Comparison of ENCODE assay signal across 23 cellular contexts in the genomic region with DNA sequence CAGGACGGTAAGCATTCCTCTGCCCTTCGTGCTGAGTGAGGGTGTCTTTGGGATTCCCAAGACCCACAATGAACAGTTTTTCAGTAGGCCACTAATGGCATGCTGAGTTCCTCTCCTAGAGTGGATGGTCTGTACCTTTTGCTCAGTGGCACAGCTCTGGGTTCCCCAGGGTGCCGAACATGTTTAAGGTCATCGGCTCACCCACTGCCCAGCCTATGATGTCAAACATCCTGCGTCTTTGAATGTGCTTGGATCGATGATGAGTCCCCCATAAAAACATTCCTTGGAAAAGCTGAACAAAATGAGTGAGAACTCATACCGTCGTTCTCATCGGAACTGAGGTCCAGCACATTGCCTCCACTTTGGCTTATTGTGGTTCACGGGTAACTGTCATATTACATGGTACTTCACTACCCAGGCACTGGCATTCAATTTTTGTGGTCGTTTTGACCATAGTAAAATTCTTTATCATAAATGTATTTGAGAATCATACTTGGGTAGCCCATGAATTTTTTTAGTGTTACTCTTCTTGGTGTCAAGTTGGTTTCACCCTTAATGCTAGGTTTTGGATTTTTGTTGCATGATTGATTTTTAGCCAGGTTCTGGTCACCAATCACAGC.
A peak's percentile ranks its signal among the peaks of the same experiment; 100 is the strongest.
DNase-seq lines count a peak whose midpoint lies in the region; ATAC-seq, FAIRE-seq and TF ChIP-seq lines count a peak whose summit lies in the region.
"Had no signal": no experiment of that assay in that cellular context is flagged by ENCODE, and none has a peak within 500 bp of the region (broad histone marks: within the 10 kb centered on the region; RNA-seq: fewer than 3 reads in every experiment).

No MANE protein-coding gene starts in this region.

- no peak overlapping the region for H2BK120ac ChIP-seq in H1 (replicated peaks; ENCODE audit: low read depth, low read length)

- FAIRE-seq in H1 (lab: Jason Lieb, UNC): no peak
- FAIRE-seq: G401.6, GM18507, GM19239, H54 had no signal

- H3K9ac ChIP-seq in HCT116 (ENCODE audit: low read length) (no peak overlapping the region), H1 (replicated peaks in 1 of 4; ENCODE audit: extremely low read depth in 1 of 4, low read depth in 3 of 4, low read length in 3 of 4) (no peak overlapping the region)

- no peaks in the 10 kb centered on the region for H3K27me3 ChIP-seq in HCT116 (ENCODE audit: insufficient read depth, low read length)
- H3K27me3 ChIP-seq in H1 (replicated peaks in 1 of 4; ENCODE audit: control insufficient read depth in 3 of 4, extremely low read depth in 1 of 4, insufficient read depth in 3 of 4, low read length in 3 of 4): no peaks in the 10 kb centered on the region; a peak in 1 of 7 replicates
- no peaks in the 10 kb centered on the region for H3K27me3 ChIP-seq in naive thymus-derived CD4-positive, alpha-beta T cell (ENCODE audit: control insufficient read depth in 2 of 2, insufficient read depth in 2 of 2, low read length in 2 of 2)
- H3K27me3 ChIP-seq: Peyer's patch, SJCRH30 had no signal

- H3K79me2 ChIP-seq in HCT116 (ENCODE audit: insufficient read depth, low read length): no peaks in the 10 kb centered on the region
- H3K79me2 ChIP-seq in H1 (ENCODE audit: control insufficient read depth in 1 of 2, insufficient read depth in 2 of 2, low read length in 2 of 2): peaks cover 0 to 77% of the 10 kb centered on the region in 2 experiments; a peak in 2 of 4 replicates

- no peak overlapping the region for H4K91ac ChIP-seq in H1 (replicated peaks; ENCODE audit: insufficient read length, low read length)

- H4K5ac ChIP-seq in H1 (ENCODE audit: insufficient read length, low read depth, low read length): no peak overlapping the region

- no peak overlapping the region for H3K4ac ChIP-seq in H1 (replicated peaks; ENCODE audit: insufficient read length, low read depth, low read length)

- intact Hi-C loops in HCT116 (cut with micrococcal nuclease): no loop called here
- intact Hi-C loops in naive thymus-derived CD4-positive, alpha-beta T cell (cut with micrococcal nuclease): no loop called here

- no peak for TF ChIP-seq EP300 in H1 (IDR thresholded peaks at IDR 0.05; ENCODE audit: borderline replicate concordance in 1 of 2, low read depth in 2 of 2, low read length in 2 of 2)

- no peak overlapping the region for H4K8ac ChIP-seq in H1 (ENCODE audit: extremely low read depth, insufficient read depth, low read length)

- H2AFZ ChIP-seq in HCT116 (ENCODE audit: low read depth, low read length, poor library complexity, severe bottlenecking) (no peak overlapping the region), H1 (ENCODE audit: low read length) (no peak overlapping the region)

- H3K79me1 ChIP-seq in H1 (ENCODE audit: low read depth, low read length): peaks cover 11% of the 10 kb centered on the region; the same call in 1 of the 2 replicates

- H3K4me2 ChIP-seq in HCT116 (ENCODE audit: low read length) (no peak overlapping the region), H1 (ENCODE audit: insufficient read depth in 1 of 2, low read depth in 2 of 2, low read length in 2 of 2) (no peak overlapping the region)

- H3K27ac ChIP-seq in HCT116 (ENCODE audit: low read depth, low read length) (no peak overlapping the region), H1 (ENCODE audit: low read depth, low read length) (no peak overlapping the region)
- no peak overlapping the region for H3K27ac ChIP-seq in naive thymus-derived CD4-positive, alpha-beta T cell (ENCODE audit: low read depth, low read length)
- H3K27ac ChIP-seq: Peyer's patch, SJCRH30 had no signal

- no peaks in the 10 kb centered on the region for H3K9me2 ChIP-seq in HCT116 (ENCODE audit: insufficient read depth)

- peaks cover 43 to 100% (median 98%) of the 10 kb centered on the region in 5 donors for H3K36me3 Mint-ChIP-seq in naive thymus-derived CD4-positive, alpha-beta T cell

- no peak overlapping the region for H2BK20ac ChIP-seq in H1 (ENCODE audit: low read length)

- no peak for TF ChIP-seq POLR2A in HCT116 (IDR thresholded peaks at IDR 0.05; ENCODE audit: borderline replicate concordance, extremely low read depth, insufficient read depth, insufficient read length)
- no peak for TF ChIP-seq POLR2A in H1 (IDR thresholded peaks at IDR 0.05; ENCODE audit: control extremely low read depth in 1 of 2, low read depth in 2 of 2, low read length in 2 of 2)

- DNase-seq in HCT116 (ENCODE audit: low read depth, low spot score): no peak
- DNase-seq in H1 (ENCODE audit: low read depth in 1 of 2, low spot score in 2 of 2): no peak
- no peak for DNase-seq in naive thymus-derived CD4-positive, alpha-beta T cell
- no peak for DNase-seq in NCI-H2196 treated with DMSO at 0.1 percent for 48 hours (lab: John Stamatoyannopoulos, UW; ENCODE audit: unreplicated experiment)
- DNase-seq in foreskin melanocyte: no peak
- no peak for DNase-seq in glomerular visceral epithelial cell (ENCODE audit: extremely low spot score)
- DNase-seq: Calu3; CD4-positive, alpha-beta memory T cell; KBM-7; NCI-H1092 treated with DMSO at 0.1 percent for 48 hours; NCI-H146; NCI-H2029; NCI-H345; NCI-H524 treated with DMSO at 0.1 percent for 48 hours; NCI-H82; Peyer's patch; SJCRH30; T-cell had no signal

- BruUV-seq in HCT116 (replicated peaks; lab: Mats Ljungman, UMichigan): no TSS peak

- RAD21 ChIA-PET in HCT116 (lab: Charles Lee; ENCODE audit: low non-redundant PET in 1 of 2, low total read pairs in 2 of 2, uncharacterized antibody in 2 of 2, unreplicated experiment in 2 of 2): no interaction called here

- CTCF ChIA-PET in HCT116 (lab: Charles Lee) (no interaction called here), H1 (lab: Charles Lee; ENCODE audit: partially characterized antibody) (no interaction called here)
- CTCF ChIA-PET in naive thymus-derived CD4-positive, alpha-beta T cell (lab: Charles Lee): no interaction called here

- ATAC-seq in HCT116 (no peak), GM19463 (IDR thresholded peaks at IDR 0.05; ENCODE audit: unreplicated experiment) (no peak)
- ATAC-seq in naive thymus-derived CD4-positive, alpha-beta T cell: no peak
- ATAC-seq: T-cell had no signal

- no peak overlapping the region for H3K14ac ChIP-seq in H1 (ENCODE audit: insufficient read length)

- H3K23ac ChIP-seq in H1 (ENCODE audit: insufficient read length): no peak overlapping the region

- H3K9me3 ChIP-seq in HCT116 (ENCODE audit: control insufficient read depth in 1 of 2, insufficient read depth in 1 of 2, low read depth in 1 of 2, low read length in 2 of 2): peaks cover 40 to 77% of the 10 kb centered on the region in 2 experiments; a peak in 2 of 4 replicates
- H3K9me3 ChIP-seq in H1 (ENCODE audit: insufficient read depth in 2 of 2, low read depth in 1 of 2, low read length in 1 of 2): peaks cover 90 to 91% of the 10 kb centered on the region in 2 experiments
- H3K9me3 ChIP-seq in naive thymus-derived CD4-positive, alpha-beta T cell (ENCODE audit: control insufficient read depth in 2 of 3, low read length in 3 of 3): peaks cover 53 to 100% (median 91%) of the 10 kb centered on the region in 3 experiments

- H3K4me3 Mint-ChIP-seq in naive thymus-derived CD4-positive, alpha-beta T cell: no peak overlapping the region
- H3K4me3 Mint-ChIP-seq: CD4-positive, alpha-beta memory T cell; T-cell had no signal

- no peak overlapping the region for H2BK5ac ChIP-seq in H1 (ENCODE audit: low read depth, low read length)

- H3K4me3 ChIP-seq in HCT116 (replicated peaks in 1 of 2; ENCODE audit: low read depth in 1 of 2, low read length in 2 of 2) (no peak overlapping the region), H1 (ENCODE audit: extremely low read depth in 1 of 4, insufficient read depth in 2 of 4, low read depth in 3 of 4, low read length in 4 of 4) (no peak overlapping the region)
- H3K4me3 ChIP-seq in naive thymus-derived CD4-positive, alpha-beta T cell (ENCODE audit: low read length): peak overlapping the region; percentile 13
- H3K4me3 ChIP-seq: Peyer's patch, SJCRH30 had no signal

- no peak overlapping the region for H2BK15ac ChIP-seq in H1 (ENCODE audit: low read length)

- H3K9me3 Mint-ChIP-seq in naive thymus-derived CD4-positive, alpha-beta T cell: peaks cover 6 to 100% (median 96%) of the 10 kb centered on the region in 11 donors

- no peak overlapping the region; the same call in 1 of the 2 replicates for H2BK12ac ChIP-seq in H1 (ENCODE audit: low read depth, low read length)

- no peak overlapping the region for H2AK5ac ChIP-seq in H1 (ENCODE audit: low read depth, low read length)

- TF ChIP-seq RAD21 in HCT116 (IDR thresholded peaks at IDR 0.05; ENCODE audit: low read depth): no peak
- TF ChIP-seq RAD21 in H1 (IDR thresholded peaks at IDR 0.05 in 1 of 2, conservative IDR thresholded peaks at IDR 0.05 in 1 of 2; ENCODE audit: low read depth in 2 of 2, low read length in 2 of 2): no peak

- POLR2A ChIA-PET in HCT116 (lab: Charles Lee) (no interaction called here), H1 (lab: Charles Lee; ENCODE audit: partially characterized antibody) (no interaction called here)
- POLR2A ChIA-PET in naive thymus-derived CD4-positive, alpha-beta T cell (lab: Charles Lee): no interaction called here

- H3K4me1 ChIP-seq in HCT116 (ENCODE audit: control insufficient read depth in 1 of 2, insufficient read depth in 2 of 2, low read length in 2 of 2) (no peaks in the 10 kb centered on the region), H1 (replicated peaks in 1 of 4; ENCODE audit: control insufficient read depth in 3 of 4, insufficient read depth in 4 of 4, low read length in 3 of 4) (no peaks in the 10 kb centered on the region)
- H3K4me1 ChIP-seq in naive thymus-derived CD4-positive, alpha-beta T cell (ENCODE audit: control insufficient read depth in 2 of 2, insufficient read depth in 2 of 2, low read length in 2 of 2): no peaks in the 10 kb centered on the region
- H3K4me1 ChIP-seq: Peyer's patch, SJCRH30 had no signal

- H3K27me3 Mint-ChIP-seq in naive thymus-derived CD4-positive, alpha-beta T cell: no peaks in the 10 kb centered on the region
- H3K27me3 Mint-ChIP-seq: CD4-positive, alpha-beta memory T cell; T-cell had no signal

- H3K23me2 ChIP-seq in H1 (ENCODE audit: low read depth, low read length): no peaks in the 10 kb centered on the region

- H3K56ac ChIP-seq in H1 (replicated peaks; ENCODE audit: insufficient read length, low read depth, low read length): no peak overlapping the region

- no peaks in the 10 kb centered on the region for H3K4me1 Mint-ChIP-seq in naive thymus-derived CD4-positive, alpha-beta T cell
- H3K4me1 Mint-ChIP-seq: T-cell had no signal

- TF ChIP-seq CTCF in HCT116 (IDR thresholded peaks at IDR 0.05 in 2 of 3, conservative IDR thresholded peaks at IDR 0.05 in 1 of 3; ENCODE audit: borderline replicate concordance in 1 of 3, insufficient read depth in 1 of 3, low read depth in 2 of 3, low read length in 2 of 3): no peak
- no peak for TF ChIP-seq CTCF in H1 (IDR thresholded peaks at IDR 0.05; ENCODE audit: control extremely low read depth in 1 of 3, insufficient read depth in 1 of 3, low read depth in 1 of 3, low read length in 3 of 3)

- WGBS in H1 (ENCODE audit: extremely low coverage in 1 of 2, insufficient coverage in 1 of 2, insufficient read length in 1 of 2, insufficient replicate concordance in 2 of 2, low coverage in 1 of 2, low lambda C conversion rate in 2 of 2, missing lambda C conversion rate in 1 of 2), 2 experiments: 91% methylated on average over 11 of the region's 11 CpGs; no CpG with 5 or more reads in 1 of the 2 experiments

- no peaks in the 10 kb centered on the region for H4K20me1 ChIP-seq in HCT116 (ENCODE audit: insufficient read depth)
- H4K20me1 ChIP-seq in H1 (replicated peaks in 1 of 2; ENCODE audit: control insufficient read depth in 1 of 2, insufficient read depth in 2 of 2, low read length in 2 of 2): no peaks in the 10 kb centered on the region

- no peaks in the 10 kb centered on the region for H3K36me3 ChIP-seq in HCT116 (ENCODE audit: control insufficient read depth in 1 of 2, insufficient read depth in 2 of 2, low read length in 2 of 2)
- peaks cover 89 to 100% (median 100%) of the 10 kb centered on the region in 4 experiments for H3K36me3 ChIP-seq in H1 (ENCODE audit: control insufficient read depth in 2 of 4, insufficient read depth in 4 of 4, low read length in 3 of 4)
- H3K36me3 ChIP-seq in naive thymus-derived CD4-positive, alpha-beta T cell (ENCODE audit: control insufficient read depth in 2 of 3, insufficient read depth in 3 of 3, low read length in 3 of 3): peaks cover 40 to 100% (median 70%) of the 10 kb centered on the region in 3 experiments

- H3K18ac ChIP-seq in H1 (ENCODE audit: extremely low read depth, low read length): no peak overlapping the region

- H3K27ac Mint-ChIP-seq in naive thymus-derived CD4-positive, alpha-beta T cell: no peak overlapping the region
- H3K27ac Mint-ChIP-seq: CD4-positive, alpha-beta memory T cell; T-cell had no signal
